Comparison of ENCODE assay signal across 9 cellular contexts in the genomic region with DNA sequence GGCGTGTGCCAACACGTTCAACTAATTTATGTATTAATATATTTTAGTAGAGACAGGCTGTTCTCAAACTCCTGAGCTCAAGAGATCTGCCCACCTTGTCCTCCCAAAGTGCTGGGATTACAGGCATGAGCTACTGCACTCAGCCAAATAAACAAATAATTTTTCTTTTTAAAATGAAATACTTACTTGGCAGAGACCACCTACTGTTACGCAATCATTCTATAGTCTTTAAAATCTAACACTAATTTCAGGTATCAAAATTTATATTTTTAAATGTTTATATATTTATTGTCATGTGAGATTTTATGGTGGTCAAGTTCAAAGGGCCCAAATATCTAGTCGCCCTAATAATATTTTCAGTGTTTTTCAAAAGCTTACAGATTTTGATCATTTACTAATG.
"Had no signal": no experiment of that assay in that cellular context is flagged by ENCODE, and none has a peak within 500 bp of the region (broad histone marks: within the 10 kb centered on the region; RNA-seq: fewer than 3 reads in every experiment).

No MANE protein-coding gene starts in this region.

- H2AFZ ChIP-seq: GM23338 had no signal

- H3K4me3 ChIP-seq: GM23338, HAP-1 had no signal

- H3K9ac ChIP-seq: KMS-11 had no signal

- H3K36me3 ChIP-seq: HAP-1 had no signal

- H3K9me3 ChIP-seq: HAP-1 had no signal

- H3K27ac ChIP-seq: HL-60, KMS-11 had no signal

- ATAC-seq: GM23338, HCT116 had no signal

- H3K4me2 ChIP-seq: GM23338, KMS-11 had no signal

- DNase-seq: H7, HFFc6, Karpas-422, KBM-7 had no signal
